1 cellular context compared by ENCODE assay signal in genomic region chr17:7573324-7574080, GRCh38.
A peak's percentile ranks its signal among the peaks of the same experiment; 100 is the strongest.
TF ChIP-seq lines count a peak whose summit lies in the region.

No MANE protein-coding gene starts in this region.

TF ChIP-seq in HEK293, 187 proteins besides CTCF, POLR2A, EP300 and RAD21 (continued from another document):
- TF ChIP-seq PRDM2 (tag by site-specific recombination; IDR thresholded peaks at IDR 0.05; ENCODE audit: borderline replicate concordance) (0 out of 2 replicates have a peak, but pooled peaks have one; percentile 10), ZNF202 (tag by site-specific recombination; IDR thresholded peaks at IDR 0.05; ENCODE audit: borderline replicate concordance) (no peak), ZBTB11 (tag by site-specific recombination; conservative IDR thresholded peaks at IDR 0.05; ENCODE audit: low read depth) (peak; percentile 75), WT1 (tag by site-specific recombination; IDR thresholded peaks at IDR 0.05) (peak; percentile 74), GLIS1 (tag by site-specific recombination; IDR thresholded peaks at IDR 0.05) (peak; percentile 97), ZNF76 (tag by site-specific recombination; IDR thresholded peaks at IDR 0.05; ENCODE audit: borderline replicate concordance, low read depth) (peak; percentile 67; the same call in 1 of the 2 replicates), ZNF433 (tag by site-specific recombination; IDR thresholded peaks at IDR 0.05; ENCODE audit: low read depth) (0 out of 2 replicates have a peak, but pooled peaks have one; percentile 1), ZNF791 (tag by site-specific recombination; IDR thresholded peaks at IDR 0.05) (no peak)
